In the genomic region with DNA sequence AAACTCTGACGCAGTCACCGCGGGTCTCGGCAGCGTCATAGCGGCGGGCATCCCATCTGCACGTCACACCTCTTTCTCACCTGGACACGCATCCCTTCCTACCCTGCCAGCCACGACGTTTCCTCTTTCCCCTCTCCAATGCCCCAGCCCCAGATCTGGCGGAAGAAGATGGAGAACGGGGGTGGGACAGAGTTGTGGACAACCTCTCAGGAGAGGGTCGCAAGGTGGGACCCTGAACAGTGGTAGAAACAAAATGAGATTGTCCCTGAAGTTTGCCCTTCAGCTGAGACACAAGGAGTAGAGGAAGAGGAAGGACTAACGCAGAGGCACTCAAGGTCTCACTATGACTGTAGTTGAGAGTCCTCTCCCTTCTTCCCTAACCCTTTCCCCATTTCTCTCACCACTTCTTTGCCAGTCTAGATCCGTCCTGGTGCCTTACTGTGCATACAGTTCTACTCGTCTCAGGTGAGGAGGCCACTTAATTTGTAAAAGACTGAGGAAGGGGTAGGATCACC, we compare ENCODE assay signal across 8 cellular contexts. TPM values are rescaled to one million over a fixed set of nuclear protein-coding genes. Genes with fewer than 3 reads are reported as not detected.
DNase-seq lines count a peak whose midpoint lies in the region; FAIRE-seq and TF ChIP-seq lines count a peak whose summit lies in the region.

No MANE protein-coding gene starts in this region.

- H3K9me1 ChIP-seq in keratinocyte (ENCODE audit: control insufficient read depth, extremely low read depth, insufficient read depth, low read length), result no peaks in the 10 kb centered on the region

- no peaks in the 10 kb centered on the region for H4K20me1 ChIP-seq in keratinocyte (ENCODE audit: control insufficient read depth, extremely low read depth, insufficient read depth, low read length)

- peak overlapping the region; percentile 99 for H3K27ac ChIP-seq in keratinocyte (ENCODE audit: control insufficient read depth, insufficient read depth, low read length)
- peak overlapping the region; percentile 75 for H3K27ac ChIP-seq in temporal lobe (ENCODE audit: low read depth, low read length)

- no peak for FAIRE-seq in keratinocyte (lab: Jason Lieb, UNC)

- H3K36me3 ChIP-seq in keratinocyte (ENCODE audit: control insufficient read depth in 2 of 2, extremely low read depth in 1 of 2, insufficient read depth in 2 of 2, low read length in 2 of 2), result peaks cover 12 to 13% of the 10 kb centered on the region in 2 experiments

- H3K4me3 Mint-ChIP-seq in activated naive CD8-positive, alpha-beta T cell treated with anti-CD3 and anti-CD28 coated beads for 36 hours, result peak overlapping the region; percentile 82

- peak overlapping the region; percentile 89 for H3K27ac Mint-ChIP-seq in activated naive CD8-positive, alpha-beta T cell treated with anti-CD3 and anti-CD28 coated beads for 36 hours

- no peaks in the 10 kb centered on the region for H3K9me3 ChIP-seq in keratinocyte (ENCODE audit: control insufficient read depth, low read depth, low read length)

- peak overlapping the region; percentile 77 for H3K4me2 ChIP-seq in keratinocyte (ENCODE audit: control insufficient read depth, extremely low read depth, insufficient read depth, low read depth, low read length)

- dilution Hi-C loops in keratinocyte (cut with MboI; ENCODE audit: extremely low pct_ligation_motif_present, low sequenced_read_pairs), result loop anchor here (25.0 kb wide), 1 partner anchor 90 kb away; no protein-coding TSS in a partner anchor

- peak; percentile 81 for DNase-seq in activated CD8-positive, alpha-beta memory T cell treated with anti-CD3 and anti-CD28 coated beads, Interleukin-2, amount 50 U/mL, for 1 hour (ENCODE audit: extremely low read depth)
- DNase-seq in activated CD8-positive, alpha-beta memory T cell treated with anti-CD3 and anti-CD28 coated beads, Interleukin-2, amount 50 U/mL, for 48 hours, result no peak
- no peak for DNase-seq in activated naive CD8-positive, alpha-beta T cell treated with anti-CD3 and anti-CD28 coated beads for 36 hours
- no peak for DNase-seq in keratinocyte (ENCODE audit: low read depth, low spot score)
- DNase-seq in OCI-M2 (lab: John Stamatoyannopoulos, UW; ENCODE audit: unreplicated experiment), result no peak
- DNase-seq in amygdala (lab: John Stamatoyannopoulos, UW), result no peak
- no peak for DNase-seq in COR-L47 (lab: John Stamatoyannopoulos, UW)

- H3K9ac ChIP-seq in keratinocyte (ENCODE audit: control insufficient read depth, extremely low read depth, insufficient read depth, low read length), result peak overlapping the region; percentile 89

- no peak for TF ChIP-seq CTCF in keratinocyte (optimal IDR thresholded peaks at IDR 0.05 in 1 of 3, IDR thresholded peaks at IDR 0.05 in 1 of 3, conservative IDR thresholded peaks at IDR 0.05 in 1 of 3; ENCODE audit: extremely low read depth in 1 of 3, insufficient read depth in 2 of 3, low read length in 3 of 3)

- peaks cover 53% of the 10 kb centered on the region for H3K36me3 Mint-ChIP-seq in activated naive CD8-positive, alpha-beta T cell treated with anti-CD3 and anti-CD28 coated beads for 36 hours

- peak overlapping the region; percentile 67 for H2AFZ ChIP-seq in keratinocyte (ENCODE audit: control insufficient read depth, low read length)

- H3K4me1 ChIP-seq in keratinocyte (ENCODE audit: control insufficient read depth, extremely low read depth, insufficient read depth, low read length), result peaks cover 28% of the 10 kb centered on the region

- H3K4me1 Mint-ChIP-seq in activated naive CD8-positive, alpha-beta T cell treated with anti-CD3 and anti-CD28 coated beads for 36 hours, result peaks cover 42% of the 10 kb centered on the region

- peaks cover 35% of the 10 kb centered on the region for H3K79me2 ChIP-seq in keratinocyte (ENCODE audit: control insufficient read depth, insufficient read depth, low read length)

- no peaks in the 10 kb centered on the region for H3K27me3 ChIP-seq in keratinocyte (ENCODE audit: control insufficient read depth, extremely low read depth, insufficient read depth, low read length)

- H3K4me3 ChIP-seq in keratinocyte (ENCODE audit: control insufficient read depth in 2 of 3, extremely low read depth in 1 of 3, insufficient read depth in 2 of 3, low read depth in 1 of 3, low read length in 3 of 3), result peak overlapping the region; percentile 75 to 78 (median 76)

- H3K27me3 Mint-ChIP-seq in activated naive CD8-positive, alpha-beta T cell treated with anti-CD3 and anti-CD28 coated beads for 36 hours, result no peaks in the 10 kb centered on the region

- H3K9me3 Mint-ChIP-seq in activated naive CD8-positive, alpha-beta T cell treated with anti-CD3 and anti-CD28 coated beads for 36 hours, result peaks cover 4% of the 10 kb centered on the region

RNA-seq across cellular contexts. Expression of a gene that starts 0.6 kb away (rescaled TPM):
- 10 to 100 TPM; 26.2 to 29.2 TPM for total RNA-seq in activated naive CD8-positive, alpha-beta T cell treated with anti-CD3 and anti-CD28 coated beads for 36 hours
- 6.4 to 7.9 TPM (median 7.4 TPM) in 3 replicates for polyA plus RNA-seq in keratinocyte
- polyA plus RNA-seq in keratinocyte (2011; ENCODE audit: low read depth), result 15.0 TPM
- 5.9 and 6.5 TPM in 2 replicates for polyA plus RNA-seq in keratinocyte (2011; cell fraction: cytosol; rRNA removed)
- polyA plus RNA-seq in keratinocyte (2011; cell fraction: nucleus; rRNA removed), result 15.6 and 17.0 TPM in 2 replicates
- polyA plus RNA-seq in keratinocyte (2012; ENCODE audit: low replicate concordance), result 6.7 and 8.1 TPM in 2 replicates
- 5.6 to 7.9 TPM (median 6.3 TPM) in 3 replicates for polyA minus RNA-seq in keratinocyte
- polyA minus RNA-seq in keratinocyte (2011; cell fraction: cytosol; rRNA and poly(A)+ RNA removed), result 3.5 TPM
- polyA minus RNA-seq in keratinocyte (2011; cell fraction: nucleus; rRNA and poly(A)+ RNA removed), result 5.7 and 6.3 TPM in 2 replicates
- 5.9 TPM for total RNA-seq in temporal lobe

RNA-seq across cellular contexts. Expression of a gene that starts 17.7 kb away (rescaled TPM):
- total RNA-seq in activated naive CD8-positive, alpha-beta T cell treated with anti-CD3 and anti-CD28 coated beads for 36 hours, result 10 to 100 TPM; 42.2 to 46.5 TPM
- 25.7 to 40.5 TPM (median 26.8 TPM) in 3 replicates for polyA plus RNA-seq in keratinocyte
- polyA plus RNA-seq in keratinocyte (2011; ENCODE audit: low read depth), result 11.4 TPM
- polyA plus RNA-seq in keratinocyte (2011; cell fraction: cytosol; rRNA removed), result 16.8 and 42.1 TPM in 2 replicates
- polyA plus RNA-seq in keratinocyte (2011; cell fraction: nucleus; rRNA removed), result 24.3 and 31.3 TPM in 2 replicates
- 43.3 and 61.2 TPM in 2 replicates for polyA plus RNA-seq in keratinocyte (2012; ENCODE audit: low replicate concordance)
- 5.8 to 24.4 TPM (median 11.1 TPM) in 3 replicates for polyA minus RNA-seq in keratinocyte
- polyA minus RNA-seq in keratinocyte (2011; cell fraction: cytosol; rRNA and poly(A)+ RNA removed), result 28.8 TPM
- 2.7 and 5.9 TPM in 2 replicates for polyA minus RNA-seq in keratinocyte (2011; cell fraction: nucleus; rRNA and poly(A)+ RNA removed)
- 31.7 TPM for total RNA-seq in temporal lobe
